Comparison of ENCODE assay signal across 13 cellular contexts in the genomic region with DNA sequence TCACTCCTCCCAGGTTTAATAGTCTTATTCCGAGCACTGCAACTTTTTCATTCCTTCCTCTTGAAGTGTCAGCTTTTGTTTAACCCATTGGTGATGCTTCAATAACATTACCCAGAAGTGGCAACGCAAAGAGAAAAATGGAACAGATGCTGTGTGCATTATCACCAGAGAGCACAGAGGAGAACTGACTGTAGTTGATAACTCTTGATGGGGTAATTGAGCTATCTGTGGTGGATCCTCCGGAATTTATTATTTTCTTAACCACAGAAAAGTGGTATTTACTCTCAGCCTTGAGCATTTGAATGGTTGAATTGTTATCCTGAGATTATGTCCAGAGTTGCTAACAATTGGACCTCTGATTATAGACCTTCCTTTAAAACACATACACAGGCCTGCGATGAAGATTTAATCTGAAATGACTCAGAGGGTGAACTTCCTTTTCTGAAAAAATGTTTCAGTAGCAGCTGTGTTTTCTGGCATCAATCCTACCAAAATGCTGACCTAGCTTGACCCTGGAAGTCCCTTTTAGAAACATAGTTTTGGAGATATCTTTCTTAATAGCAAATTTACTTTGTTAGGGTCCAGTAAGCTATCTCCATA.
DNase-seq lines count a peak whose midpoint lies in the region; ATAC-seq, FAIRE-seq and TF ChIP-seq lines count a peak whose summit lies in the region.
"Had no signal": no experiment of that assay in that cellular context is flagged by ENCODE, and none has a peak within 500 bp of the region (broad histone marks: within the 10 kb centered on the region; RNA-seq: fewer than 3 reads in every experiment).

No MANE protein-coding gene starts in this region.

- ATAC-seq in HepG2: no peak
- no peak for ATAC-seq in GM19324 (IDR thresholded peaks at IDR 0.05; ENCODE audit: low FRiP score, unreplicated experiment)

- H3K23ac ChIP-seq in neuronal stem cell (ENCODE audit: low read depth, low read length, poor library complexity): no peak overlapping the region

- no peak overlapping the region for H3K4me3 ChIP-seq in liver (ENCODE audit: low read depth in 1 of 3, low read length in 3 of 3)
- H3K4me3 ChIP-seq in HepG2 (replicated peaks in 1 of 3; ENCODE audit: insufficient read depth in 1 of 3, low read depth in 2 of 3, low read length in 3 of 3): no peak overlapping the region
- no peak overlapping the region for H3K4me3 ChIP-seq in bronchial epithelial cell (ENCODE audit: low read depth, low read length)
- no peak overlapping the region for H3K4me3 ChIP-seq in kidney epithelial cell (ENCODE audit: low read depth, low read length)
- no peak overlapping the region for H3K4me3 ChIP-seq in neuronal stem cell (ENCODE audit: low read length in 2 of 2)

- no peak overlapping the region for H2BK5ac ChIP-seq in neuronal stem cell (ENCODE audit: low read length)

- intact Hi-C loops in HepG2 (cut with micrococcal nuclease; ENCODE audit: unreplicated experiment): no loop called here

- no peak overlapping the region for H3K18ac ChIP-seq in neuronal stem cell (ENCODE audit: low read length)

- no peaks in the 10 kb centered on the region for H3K9me3 ChIP-seq in liver (ENCODE audit: control insufficient read depth in 4 of 4, low read length in 3 of 4)
- H3K9me3 ChIP-seq in HepG2 (ENCODE audit: low read length): no peaks in the 10 kb centered on the region
- H3K9me3 ChIP-seq in neuronal stem cell (replicated peaks in 1 of 2; ENCODE audit: control insufficient read depth in 2 of 2, insufficient read depth in 1 of 2, low read depth in 1 of 2, low read length in 2 of 2): no peaks in the 10 kb centered on the region

- no peak for TF ChIP-seq POLR2A in HepG2 (IDR thresholded peaks at IDR 0.05; ENCODE audit: insufficient read depth in 1 of 2, low read depth in 2 of 2, low read length in 2 of 2)

- 51% methylated on average over 4 of the region's 4 CpGs for WGBS in liver
- WGBS in HepG2 (ENCODE audit: low lambda C conversion rate): 6% methylated on average over 4 of the region's 4 CpGs
- WGBS in neuronal stem cell (ENCODE audit: extremely low coverage in 2 of 2, insufficient read length in 2 of 2, insufficient replicate concordance in 1 of 2), 2 donors: no CpG with 5 or more reads among the region's 4 CpGs

- H4K8ac ChIP-seq in neuronal stem cell (ENCODE audit: low read depth, low read length): no peak overlapping the region

- H4K20me1 ChIP-seq in HepG2 (ENCODE audit: insufficient read depth, low read length): no peaks in the 10 kb centered on the region

- H3K4me2 ChIP-seq in HepG2 (ENCODE audit: low read depth, low read length): no peak overlapping the region
- no peak overlapping the region for H3K4me2 ChIP-seq in neuronal stem cell (ENCODE audit: insufficient read depth, low read length, poor library complexity, severe bottlenecking)

- no peak overlapping the region for H2BK12ac ChIP-seq in neuronal stem cell (ENCODE audit: low read length)

- H3K4me1 ChIP-seq in liver (ENCODE audit: control insufficient read depth in 4 of 4, insufficient read depth in 4 of 4, low read length in 3 of 4) (no peaks in the 10 kb centered on the region), HepG2 (ENCODE audit: insufficient read depth, low read length) (no peaks in the 10 kb centered on the region), neuronal stem cell (ENCODE audit: control insufficient read depth in 2 of 2, insufficient read depth in 1 of 2, low read depth in 1 of 2, low read length in 2 of 2) (no peaks in the 10 kb centered on the region)

- in situ Hi-C loops in HepG2 (cut with HindIII; ENCODE audit: extremely low pct_ligation_motif_present, low pct_unique_long_range_greater_than_20kb): no loop called here

- no peaks in the 10 kb centered on the region for H3K79me2 ChIP-seq in HepG2 (ENCODE audit: insufficient read depth, low read length)

- DNase-seq in HepG2 (ENCODE audit: low spot score) (no peak), bronchial epithelial cell (ENCODE audit: low read depth) (peak; percentile 1), kidney epithelial cell (ENCODE audit: low read depth) (peak; percentile 19), neuronal stem cell (ENCODE audit: low spot score) (no peak), NCI-H1048 (lab: John Stamatoyannopoulos, UW) (no peak), SK-N-DZ (ENCODE audit: low spot score) (no peak)
- DNase-seq: activated naive CD8-positive, alpha-beta T cell treated with anti-CD3 and anti-CD28 coated beads, Interleukin-2, amount 10 ng/mL, durations not matched to agents 7 days and 5 days; DMS79; NCI-H1694; substantia nigra; T1000 had no signal

- H3K27ac ChIP-seq in liver (ENCODE audit: low read depth in 1 of 2, low read length in 2 of 2) (no peak overlapping the region), HepG2 (ENCODE audit: extremely low read length, insufficient read depth, low read length) (no peak overlapping the region), neuronal stem cell (replicated peaks; ENCODE audit: low read length) (no peak overlapping the region)

- no peak for TF ChIP-seq RAD21 in liver (IDR thresholded peaks at IDR 0.05)
- TF ChIP-seq RAD21 in HepG2 (CRISPR knock-in tag; IDR thresholded peaks at IDR 0.05): no peak

- no peak overlapping the region for H3K9ac ChIP-seq in liver (ENCODE audit: low read depth in 1 of 2, low read length in 2 of 2)
- no peak overlapping the region for H3K9ac ChIP-seq in HepG2 (ENCODE audit: insufficient read depth, low read depth, low read length)
- H3K9ac ChIP-seq in neuronal stem cell (ENCODE audit: low read depth, low read length, poor library complexity): no peak overlapping the region

- TF ChIP-seq CTCF in liver (IDR thresholded peaks at IDR 0.05; ENCODE audit: low read depth, low read length, missing input control) (no peak), HepG2 (CRISPR knock-in tag; IDR thresholded peaks at IDR 0.05) (no peak), bronchial epithelial cell (IDR thresholded peaks at IDR 0.05; ENCODE audit: insufficient read depth, low read length, severe bottlenecking) (no peak), kidney epithelial cell (IDR thresholded peaks at IDR 0.05; ENCODE audit: insufficient read depth, low read length, poor library complexity, severe bottlenecking) (no peak)

- POLR2A ChIA-PET in HepG2 (lab: Yijun Ruan, JAX): no interaction called here

- FAIRE-seq in HepG2 (lab: Jason Lieb, UNC) (no peak), bronchial epithelial cell (lab: Jason Lieb, UNC) (no peak)

- no peak overlapping the region for H2BK120ac ChIP-seq in neuronal stem cell (ENCODE audit: low read depth, low read length)

- H3K36me3 ChIP-seq in liver (ENCODE audit: control insufficient read depth in 4 of 4, insufficient read depth in 3 of 4, low read depth in 1 of 4, low read length in 3 of 4) (no peaks in the 10 kb centered on the region), HepG2 (replicated peaks in 1 of 2; ENCODE audit: control insufficient read depth in 1 of 2, insufficient read depth in 2 of 2, low read length in 2 of 2) (no peaks in the 10 kb centered on the region), bronchial epithelial cell (ENCODE audit: control insufficient read depth, insufficient read depth, low read length) (no peaks in the 10 kb centered on the region), kidney epithelial cell (ENCODE audit: control insufficient read depth, insufficient read depth, low read length) (no peaks in the 10 kb centered on the region), neuronal stem cell (replicated peaks in 1 of 2; ENCODE audit: control insufficient read depth in 2 of 2, insufficient read depth in 2 of 2, low read length in 2 of 2) (no peaks in the 10 kb centered on the region)

- H2BK15ac ChIP-seq in neuronal stem cell (ENCODE audit: low read length): no peak overlapping the region

- CTCF ChIA-PET in HepG2 (lab: Yijun Ruan, JAX; ENCODE audit: low intra/inter-chr PET ratio, low total read pairs): no interaction called here

- H2AK5ac ChIP-seq in neuronal stem cell (ENCODE audit: low read depth, low read length): no peak overlapping the region

- H4K91ac ChIP-seq in neuronal stem cell (ENCODE audit: low read depth, low read length, poor library complexity): no peak overlapping the region

- H3K4ac ChIP-seq in neuronal stem cell (ENCODE audit: low read length): no peak overlapping the region

- no peaks in the 10 kb centered on the region for H3K79me1 ChIP-seq in neuronal stem cell (ENCODE audit: low read depth, low read length)

- H3K14ac ChIP-seq in neuronal stem cell (ENCODE audit: low read length): no peak overlapping the region

- BruUV-seq in HepG2 (replicated peaks; lab: Mats Ljungman, UMichigan): no TSS peak

- no peak for TF ChIP-seq EP300 in HepG2 (IDR thresholded peaks at IDR 0.05; ENCODE audit: low read depth in 2 of 2, low read length in 2 of 2)
- TF ChIP-seq EP300 in HepG2 (CRISPR knock-in tag; IDR thresholded peaks at IDR 0.05; ENCODE audit: borderline replicate concordance): no peak

- H2AFZ ChIP-seq in HepG2 (ENCODE audit: low read length) (no peak overlapping the region), neuronal stem cell (ENCODE audit: low read length) (no peak overlapping the region)

- H3K27me3 ChIP-seq in liver (ENCODE audit: control insufficient read depth in 4 of 4, insufficient read depth in 4 of 4, low read length in 3 of 4) (no peaks in the 10 kb centered on the region), HepG2 (ENCODE audit: control insufficient read depth in 1 of 2, insufficient read depth in 2 of 2, low read length in 2 of 2) (no peaks in the 10 kb centered on the region; a peak in 1 of 5 replicates), bronchial epithelial cell (ENCODE audit: control insufficient read depth, insufficient read depth, low read length) (no peaks in the 10 kb centered on the region), kidney epithelial cell (ENCODE audit: control insufficient read depth, insufficient read depth, low read length) (no peaks in the 10 kb centered on the region), neuronal stem cell (ENCODE audit: control insufficient read depth in 3 of 3, insufficient read depth in 3 of 3, low read depth in 1 of 3, low read length in 3 of 3) (no peaks in the 10 kb centered on the region)

TF ChIP-seq in liver, 16 proteins besides CTCF, POLR2A, EP300 and RAD21 (continues in another document):
- TF ChIP-seq HNF4G (IDR thresholded peaks at IDR 0.05) (no peak), FOXA2 (IDR thresholded peaks at IDR 0.05) (no peak), YY1 (IDR thresholded peaks at IDR 0.05) (no peak), SP1 (IDR thresholded peaks at IDR 0.05) (no peak), RXRA (IDR thresholded peaks at IDR 0.05) (no peak), JUND (IDR thresholded peaks at IDR 0.05) (peak; percentile 58 to 66)

TF ChIP-seq in HepG2, 621 proteins besides CTCF, POLR2A, EP300 and RAD21 (continues in another document):
- TF ChIP-seq, protein P1, sequence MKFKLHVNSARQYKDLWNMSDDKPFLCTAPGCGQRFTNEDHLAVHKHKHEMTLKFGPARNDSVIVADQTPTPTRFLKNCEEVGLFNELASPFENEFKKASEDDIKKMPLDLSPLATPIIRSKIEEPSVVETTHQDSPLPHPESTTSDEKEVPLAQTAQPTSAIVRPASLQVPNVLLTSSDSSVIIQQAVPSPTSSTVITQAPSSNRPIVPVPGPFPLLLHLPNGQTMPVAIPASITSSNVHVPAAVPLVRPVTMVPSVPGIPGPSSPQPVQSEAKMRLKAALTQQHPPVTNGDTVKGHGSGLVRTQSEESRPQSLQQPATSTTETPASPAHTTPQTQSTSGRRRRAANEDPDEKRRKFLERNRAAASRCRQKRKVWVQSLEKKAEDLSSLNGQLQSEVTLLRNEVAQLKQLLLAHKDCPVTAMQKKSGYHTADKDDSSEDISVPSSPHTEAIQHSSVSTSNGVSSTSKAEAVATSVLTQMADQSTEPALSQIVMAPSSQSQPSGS (CRISPR knock-in tag; IDR thresholded peaks at IDR 0.05): no peak

Comparison
In these comparisons a context has a peak if more than half of its experiments do, and no peak if none do; other contexts are left out.
1. DNase-seq: peak in bronchial epithelial cell (single experiment) and kidney epithelial cell (single experiment); none in HepG2 (single experiment), neuronal stem cell (single experiment), NCI-H1048 (single experiment) and SK-N-DZ (single experiment).